Comparison of ENCODE assay signal across 9 cellular contexts in the genomic region with DNA sequence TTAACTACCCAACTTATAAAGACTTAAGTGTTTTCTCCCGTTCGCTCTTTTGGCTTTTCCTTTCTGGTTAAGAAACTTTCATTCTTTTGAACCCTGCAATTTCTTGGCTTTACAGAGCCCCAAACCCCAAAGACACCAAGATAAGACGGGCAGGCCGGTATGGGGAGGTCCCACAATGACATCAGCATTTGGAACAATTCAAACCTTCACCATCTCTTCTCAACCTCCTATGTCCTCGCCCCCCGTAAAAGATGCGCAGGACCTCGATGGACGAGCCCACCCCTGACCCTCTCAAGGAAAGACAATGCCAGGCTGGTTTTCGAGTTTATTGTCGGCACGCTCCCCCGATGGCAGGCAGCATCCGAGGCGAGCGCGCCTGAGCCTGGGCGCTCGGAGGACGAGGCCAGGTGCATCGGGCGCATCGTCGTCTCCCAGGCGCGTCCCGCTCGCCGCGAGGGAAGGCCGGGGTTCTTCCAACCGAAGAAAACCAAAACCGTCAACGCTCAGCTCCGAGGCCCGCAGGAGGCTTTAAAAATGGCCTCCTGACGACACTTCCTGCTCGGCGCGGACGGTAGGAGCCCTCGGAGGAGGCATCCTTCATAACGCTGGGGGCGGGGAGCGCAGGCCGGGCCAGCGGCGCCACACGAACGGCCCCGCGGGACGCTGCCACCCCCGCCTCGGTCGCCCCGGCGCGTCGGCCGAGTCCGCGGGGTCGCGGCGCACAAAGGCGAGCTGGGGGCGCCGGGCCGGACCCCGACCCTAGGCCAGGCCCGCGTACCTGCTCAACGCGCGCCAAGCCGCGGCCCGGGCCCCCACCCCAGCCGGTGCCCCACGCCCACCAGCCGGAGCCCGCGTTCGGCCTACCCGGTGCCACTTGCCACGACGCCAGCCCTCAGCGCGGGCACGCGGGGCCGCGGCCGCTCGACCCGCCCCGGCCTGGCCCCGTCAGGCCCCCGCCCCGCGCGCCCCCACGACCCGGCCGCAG. TPM values are rescaled to one million over a fixed set of nuclear protein-coding genes. Genes with fewer than 3 reads are reported as not detected.
DNase-seq lines count a peak whose midpoint lies in the region; FAIRE-seq and TF ChIP-seq lines count a peak whose summit lies in the region.
"Had no signal": no experiment of that assay in that cellular context is flagged by ENCODE, and none has a peak within 500 bp of the region (broad histone marks: within the 10 kb centered on the region; RNA-seq: fewer than 3 reads in every experiment).

No MANE protein-coding gene starts in this region.

- H3K9me3 Mint-ChIP-seq in endodermal cell, result no peaks in the 10 kb centered on the region

- peak; percentile 60 for DNase-seq in GM12891 (ENCODE audit: insufficient read length, low spot score)
- peak; percentile 41 for DNase-seq in H4 (ENCODE audit: low spot score)
- DNase-seq in NB4 (ENCODE audit: low read depth), result peak; percentile 16
- peak; percentile 82 for DNase-seq in activated CD8-positive, alpha-beta memory T cell treated with anti-CD3 and anti-CD28 coated beads for 24 hours
- DNase-seq in endodermal cell, result peak; percentile 83
- peak; percentile 50 for DNase-seq in stomach
- no peak for DNase-seq in NCI-H2227 treated with DMSO at 0.1 percent for 48 hours (lab: John Stamatoyannopoulos, UW)

- H3K36me3 Mint-ChIP-seq in endodermal cell (ENCODE audit: low read depth), result peaks cover 34% of the 10 kb centered on the region

- TF ChIP-seq CTCF in NB4 (IDR thresholded peaks at IDR 0.05; ENCODE audit: low read depth, low read length) (no peak), endodermal cell (conservative IDR thresholded peaks at IDR 0.05) (no peak), stomach (IDR thresholded peaks at IDR 0.05) (no peak)

- H3K9ac ChIP-seq in endodermal cell (ENCODE audit: extremely low read depth, low read length, poor library complexity, severe bottlenecking), result peak overlapping the region; percentile 59

- TF ChIP-seq EP300 in stomach (IDR thresholded peaks at IDR 0.05), result no peak

- H3K9me3 ChIP-seq in endodermal cell (ENCODE audit: control insufficient read depth, low read length), result peaks cover 9% of the 10 kb centered on the region
- no peaks in the 10 kb centered on the region for H3K9me3 ChIP-seq in muscle layer of duodenum (ENCODE audit: control insufficient read depth in 1 of 2, low read length in 2 of 2)
- H3K9me3 ChIP-seq in stomach, result peaks cover 0 to 6% (median 3%) of the 10 kb centered on the region in 4 donors

- H3K4me1 Mint-ChIP-seq in endodermal cell, result peaks cover 25% of the 10 kb centered on the region

- peak; percentile 84 for FAIRE-seq in GM12891 (lab: Jason Lieb, UNC)
- FAIRE-seq: islet of Langerhans had no signal

- no peak overlapping the region for H3K27ac ChIP-seq in endodermal cell (ENCODE audit: low read depth, low read length)
- H3K27ac ChIP-seq in muscle layer of duodenum (ENCODE audit: low read length), result no peak overlapping the region
- H3K27ac ChIP-seq in stomach, result peak overlapping the region in 4 of 5 donors; percentile 53 to 83 (median 69)

- H3K4me3 ChIP-seq in NB4 (ENCODE audit: low read depth, low read length) (no peak overlapping the region), endodermal cell (ENCODE audit: low read length) (peak overlapping the region; percentile 80), muscle layer of duodenum (ENCODE audit: low read depth in 1 of 2, low read length in 2 of 2) (peak overlapping the region; percentile 72 to 74), stomach (peak overlapping the region; percentile 60 to 64 (median 62))

- no peak for TF ChIP-seq POLR2A in GM12891 (IDR thresholded peaks at IDR 0.05; ENCODE audit: low read depth, low read length)
- no peak for TF ChIP-seq POLR2A in NB4 (IDR thresholded peaks at IDR 0.05; ENCODE audit: extremely low read depth, insufficient read length)
- TF ChIP-seq POLR2A in stomach (IDR thresholded peaks at IDR 0.05), result no peak

- H3K4me3 Mint-ChIP-seq in endodermal cell, result peak overlapping the region; percentile 80

- H3K27me3 ChIP-seq in endodermal cell (ENCODE audit: control insufficient read depth, insufficient read depth, low read length, poor library complexity, severe bottlenecking), result peaks cover 39% of the 10 kb centered on the region
- H3K27me3 ChIP-seq in muscle layer of duodenum (ENCODE audit: low read depth, low read length), result peaks cover 8% of the 10 kb centered on the region
- H3K27me3 ChIP-seq in stomach, result peaks cover under 1 to 20% (median 14%) of the 10 kb centered on the region in 3 donors

- 4 to 12% methylated on average over 26 to 106 of the region's 106 CpGs for WGBS in endodermal cell (ENCODE audit: insufficient coverage in 1 of 2, insufficient read length in 1 of 2), 2 experiments
- 8 to 36% (median 10%) methylated on average over 21 to 106 of the region's 106 CpGs for WGBS in stomach, 5 donors

- H3K27me3 Mint-ChIP-seq in endodermal cell (ENCODE audit: insufficient read depth), result peaks cover 42% of the 10 kb centered on the region

- no peaks in the 10 kb centered on the region for H3K4me1 ChIP-seq in endodermal cell (ENCODE audit: control insufficient read depth, insufficient read depth, low read length)
- H3K4me1 ChIP-seq in muscle layer of duodenum (ENCODE audit: control insufficient read depth in 1 of 2, insufficient read depth in 2 of 2, low read length in 2 of 2), result peaks cover 0 to 11% of the 10 kb centered on the region in 2 donors
- peaks cover 11 to 25% (median 20%) of the 10 kb centered on the region in 4 donors for H3K4me1 ChIP-seq in stomach

- peak overlapping the region; percentile 94 for H3K27ac Mint-ChIP-seq in endodermal cell

- intact Hi-C loops in stomach (cut with DNase I; ENCODE audit: low total_unique reads), result no loop called here

- H3K36me3 ChIP-seq in endodermal cell (ENCODE audit: control insufficient read depth, insufficient read depth, low read length) (peaks cover 37% of the 10 kb centered on the region), muscle layer of duodenum (ENCODE audit: control insufficient read depth in 1 of 2, insufficient read depth in 2 of 2, low read length in 2 of 2) (peaks cover 8 to 31% of the 10 kb centered on the region in 2 donors), stomach (peaks cover 3 to 36% (median 30%) of the 10 kb centered on the region in 4 donors)

TF ChIP-seq in GM12891, 5 proteins besides CTCF, POLR2A, EP300 and RAD21:
- TF ChIP-seq TAF1 (IDR thresholded peaks at IDR 0.05; ENCODE audit: low read depth, low read length), result peak; percentile 17; the same call in 1 of the 2 replicates
- TF ChIP-seq POU2F2 (IDR thresholded peaks at IDR 0.05; ENCODE audit: low read depth, low read length), result no peak

RNA-seq across cellular contexts. Expression of a gene that starts 0.7 kb away (rescaled TPM):
- polyA plus RNA-seq in GM12891 (2012; ENCODE audit: low read depth, missing spikeins), result 4.0 TPM
- 25.9 and 36.7 TPM in 2 replicates for total RNA-seq in H4 (2014; rRNA removed; shearing (Covaris generic))
- total RNA-seq in endodermal cell, result 10 to 100 TPM; 46.2 to 46.4 TPM
- 32.3 TPM for polyA plus RNA-seq in endodermal cell (2013, experiment 1 of 2)
- 33.7 TPM for polyA plus RNA-seq in endodermal cell (2013, experiment 2 of 2)
- total RNA-seq in stomach, result 10 to 100 TPM in 2 of 5 donors, 1 to 10 TPM in 3; 8.0 to 40.6 (median 8.8) TPM
- 1 to 10 TPM; 3.5 to 4.6 (median 4.3) TPM for polyA plus RNA-seq in stomach

Comparison
In these comparisons a context has a peak if more than half of its experiments do, and no peak if none do; other contexts are left out.
1. H3K27ac ChIP-seq: peak in stomach (4 of 5); none in endodermal cell (single experiment) and muscle layer of duodenum (single experiment).